9 cellular contexts compared by ENCODE assay signal in genomic region chr6:115370202-115370601, GRCh38.
"Had no signal": no experiment of that assay in that cellular context is flagged by ENCODE, and none has a peak within 500 bp of the region (broad histone marks: within the 10 kb centered on the region; RNA-seq: fewer than 3 reads in every experiment).

No MANE protein-coding gene starts in this region.

- DNase-seq: GM23248, H7, HFFc6, IMR-90, KG1 had no signal

- H3K36me3 ChIP-seq: HAP-1 had no signal

- H3K9ac ChIP-seq: GM23248 had no signal

- H3K4me3 ChIP-seq: GM23248, HAP-1, K562 had no signal

- H3K9me3 ChIP-seq: HAP-1 had no signal

- FAIRE-seq: HTR-8/SVneo, K562 had no signal

- ATAC-seq: HCT116, K562 had no signal

- H3K4me1 ChIP-seq: HAP-1 had no signal

- H3K4me3 Mint-ChIP-seq: HFFc6 had no signal

- H3K27ac Mint-ChIP-seq: HFFc6 had no signal

- H3K27ac ChIP-seq: GM23248 had no signal

- H2AFZ ChIP-seq: GM23248 had no signal
